ENCODE assay signal across 1 cellular context in genomic region chr19:7636691-7637373, GRCh38.
TF ChIP-seq lines count a peak whose summit lies in the region.

Gene STXBP2, plus strand, starts transcription at chr19:7637110. Its CDS starts 40 bp downstream, at chr19:7637150.

TF ChIP-seq in HepG2, 621 proteins besides CTCF, POLR2A, EP300 and RAD21 (continued from another document and continues in another):
- TF ChIP-seq ZNF788 (CRISPR knock-in tag; IDR thresholded peaks at IDR 0.05; ENCODE audit: borderline replicate concordance) (peak; percentile 75; the same call in 1 of the 2 replicates), RARG (CRISPR knock-in tag; IDR thresholded peaks at IDR 0.05; ENCODE audit: low read depth) (no peak), TFE3 (CRISPR knock-in tag; IDR thresholded peaks at IDR 0.05) (peak; percentile 39; the same call in 1 of the 2 replicates), ZNF180 (CRISPR knock-in tag; IDR thresholded peaks at IDR 0.05; ENCODE audit: borderline replicate concordance, low read depth) (no peak; the same call in 1 of the 2 replicates), KDM1A (CRISPR knock-in tag; IDR thresholded peaks at IDR 0.05) (no peak), BCL6 (CRISPR knock-in tag; IDR thresholded peaks at IDR 0.05) (no peak), SRSF9 (IDR thresholded peaks at IDR 0.05; ENCODE audit: borderline replicate concordance, insufficient read depth, low read depth, low read length, poor library complexity, severe bottlenecking) (no peak), ARID2 (CRISPR knock-in tag; IDR thresholded peaks at IDR 0.05; ENCODE audit: borderline replicate concordance) (no peak), TEAD3 (CRISPR knock-in tag; optimal IDR thresholded peaks at IDR 0.05; ENCODE audit: borderline replicate concordance) (peak; percentile 19), ZNF616 (CRISPR knock-in tag; IDR thresholded peaks at IDR 0.05; ENCODE audit: low read depth) (0 out of 2 replicates have a peak, but pooled peaks have one; percentile 84), ZKSCAN1 (IDR thresholded peaks at IDR 0.05; ENCODE audit: low read length) (no peak), ZNF816 (CRISPR knock-in tag; IDR thresholded peaks at IDR 0.05; ENCODE audit: borderline replicate concordance) (peak; percentile 85; the same call in 1 of the 2 replicates), RNF219 (CRISPR knock-in tag; IDR thresholded peaks at IDR 0.05) (no peak), U2AF1 (optimal IDR thresholded peaks at IDR 0.05; ENCODE audit: low read depth, low read length) (no peak), ZNF33A (CRISPR knock-in tag; IDR thresholded peaks at IDR 0.05; ENCODE audit: borderline replicate concordance) (no peak), PRMT3 (CRISPR knock-in tag; IDR thresholded peaks at IDR 0.05; ENCODE audit: borderline replicate concordance, low read depth) (no peak), ISL2 (CRISPR knock-in tag; IDR thresholded peaks at IDR 0.05) (no peak), TFDP2 (CRISPR knock-in tag; IDR thresholded peaks at IDR 0.05) (peak; percentile 79), ATAD3A (CRISPR knock-in tag; IDR thresholded peaks at IDR 0.05) (no peak), TBX3 (IDR thresholded peaks at IDR 0.05; ENCODE audit: borderline replicate concordance) (no peak), ATM (IDR thresholded peaks at IDR 0.05; ENCODE audit: borderline replicate concordance) (no peak), ZNF446 (CRISPR knock-in tag; IDR thresholded peaks at IDR 0.05) (0 out of 2 replicates have a peak, but pooled peaks have one; percentile 70), ZNF333 (CRISPR knock-in tag; IDR thresholded peaks at IDR 0.05; ENCODE audit: borderline replicate concordance) (no peak), PTBP1 (IDR thresholded peaks at IDR 0.05; ENCODE audit: low read depth, low read length, poor library complexity, severe bottlenecking) (no peak), MYC (CRISPR knock-in tag; IDR thresholded peaks at IDR 0.05; ENCODE audit: borderline replicate concordance) (peak; percentile 65), BRCA1 (CRISPR knock-in tag; IDR thresholded peaks at IDR 0.05) (peak; percentile 61; the same call in 1 of the 2 replicates), ZNF556 (CRISPR knock-in tag; IDR thresholded peaks at IDR 0.05; ENCODE audit: borderline replicate concordance) (0 out of 2 replicates have a peak, but pooled peaks have one; percentile 41), ZNF484 (CRISPR knock-in tag; IDR thresholded peaks at IDR 0.05; ENCODE audit: borderline replicate concordance, low read depth) (no peak), ZNF792 (CRISPR knock-in tag; IDR thresholded peaks at IDR 0.05) (peak; percentile 80; the same call in 1 of the 2 replicates), ZNF746 (CRISPR knock-in tag; IDR thresholded peaks at IDR 0.05) (no peak), PPARG (CRISPR knock-in tag; conservative IDR thresholded peaks at IDR 0.05) (no peak), HMGXB4 (CRISPR knock-in tag; IDR thresholded peaks at IDR 0.05; ENCODE audit: borderline replicate concordance in 1 of 2, low read depth in 1 of 2) (peak; percentile 53 to 68; a peak in 3 of 4 replicates), ZNF275 (CRISPR knock-in tag; IDR thresholded peaks at IDR 0.05; ENCODE audit: borderline replicate concordance) (0 out of 2 replicates have a peak, but pooled peaks have one; percentile 51), ZNF850 (CRISPR knock-in tag; conservative IDR thresholded peaks at IDR 0.05) (0 out of 2 replicates have a peak, but pooled peaks have one; percentile 39), BORCS8-MEF2B (CRISPR knock-in tag; IDR thresholded peaks at IDR 0.05) (peak; percentile 72; the same call in 1 of the 2 replicates), YEATS4 (CRISPR knock-in tag; IDR thresholded peaks at IDR 0.05; ENCODE audit: borderline replicate concordance) (peak; percentile 55; the same call in 1 of the 2 replicates), ZBTB14 (CRISPR knock-in tag; IDR thresholded peaks at IDR 0.05) (no peak), ZNF232 (CRISPR knock-in tag; IDR thresholded peaks at IDR 0.05; ENCODE audit: borderline replicate concordance) (peak; percentile 66; the same call in 1 of the 2 replicates), RFXAP (CRISPR knock-in tag; IDR thresholded peaks at IDR 0.05; ENCODE audit: borderline replicate concordance) (peak; percentile 83; the same call in 1 of the 2 replicates), SIN3B (IDR thresholded peaks at IDR 0.05; ENCODE audit: low read length) (no peak), ZNF724P (CRISPR knock-in tag; IDR thresholded peaks at IDR 0.05; ENCODE audit: borderline replicate concordance) (peak; percentile 87; the same call in 1 of the 2 replicates), TP53 (CRISPR knock-in tag; conservative IDR thresholded peaks at IDR 0.05) (no peak), TFAP4 (IDR thresholded peaks at IDR 0.05; ENCODE audit: borderline replicate concordance, low read depth) (no peak), ZNF678 (CRISPR knock-in tag; IDR thresholded peaks at IDR 0.05) (no peak), CCDC6 (CRISPR knock-in tag; IDR thresholded peaks at IDR 0.05) (no peak; the same call in 1 of the 2 replicates), ZNF629 (CRISPR knock-in tag; conservative IDR thresholded peaks at IDR 0.05) (peak; percentile 37; the same call in 1 of the 2 replicates), MXD3 (CRISPR knock-in tag; IDR thresholded peaks at IDR 0.05) (no peak)
